Comparison of ENCODE assay signal across 31 cellular contexts in genomic region chr21:30482130-30482529, GRCh38. TPM values are rescaled to one million over a fixed set of nuclear protein-coding genes. Genes with fewer than 3 reads are reported as not detected.
"Had no signal": no experiment of that assay in that cellular context is flagged by ENCODE, and none has a peak within 500 bp of the region (broad histone marks: within the 10 kb centered on the region; RNA-seq: fewer than 3 reads in every experiment).

No MANE protein-coding gene starts in this region.

- H3K27me3 ChIP-seq: gastroesophageal sphincter, hepatocyte, neutrophil, right lobe of liver, testis, tibial nerve, upper lobe of right lung, vagina had no signal

- H3K4me3 Mint-ChIP-seq: endodermal cell; naive thymus-derived CD8-positive, alpha-beta T cell; stimulated activated naive B cell treated with anti-CD40 and anti-IgM and Interleukin-4, amounts not matched to agents 10 μg/mL and 1 μg/mL and 100 μg/mL, for 72 hours; stimulated activated naive CD8-positive, alpha-beta T cell treated with anti-CD3 and anti-CD28 coated beads, Interleukin-15, amount 100 ng/mL, for 72 hours had no signal

- H3K4me1 ChIP-seq: gastroesophageal sphincter, right lobe of liver, testis, tibial nerve, upper lobe of right lung, vagina had no signal

- H3K9me3 ChIP-seq: neutrophil, right lobe of liver, testis, upper lobe of right lung, vagina had no signal

- H3K27ac ChIP-seq: coronary artery, gastroesophageal sphincter, hepatocyte, neutrophil, right lobe of liver, skin epidermis, testis, tibial nerve, upper lobe of right lung, vagina had no signal

- H3K27ac Mint-ChIP-seq: endodermal cell; naive thymus-derived CD8-positive, alpha-beta T cell; stimulated activated naive B cell treated with anti-CD40 and anti-IgM and Interleukin-4, amounts not matched to agents 10 μg/mL and 1 μg/mL and 100 μg/mL, for 72 hours; stimulated activated naive CD8-positive, alpha-beta T cell treated with anti-CD3 and anti-CD28 coated beads, Interleukin-15, amount 100 ng/mL, for 72 hours had no signal

- H3K4me1 Mint-ChIP-seq: endodermal cell; naive thymus-derived CD8-positive, alpha-beta T cell; stimulated activated naive B cell treated with anti-CD40 and anti-IgM and Interleukin-4, amounts not matched to agents 10 μg/mL and 1 μg/mL and 100 μg/mL, for 72 hours; stimulated activated naive CD8-positive, alpha-beta T cell treated with anti-CD3 and anti-CD28 coated beads, Interleukin-15, amount 100 ng/mL, for 72 hours had no signal

- H3K4me3 ChIP-seq: coronary artery, gastroesophageal sphincter, hepatocyte, mucosa of descending colon, right lobe of liver, skin epidermis, testis, tibial nerve, upper lobe of right lung, vagina had no signal

- ATAC-seq: esophagus mucosa; gastroesophageal sphincter; left colon; mucosa of descending colon; naive thymus-derived CD8-positive, alpha-beta T cell; right lobe of liver; stimulated activated naive B cell treated with anti-CD40 and anti-IgM and Interleukin-4, amounts not matched to agents 10 μg/mL and 1 μg/mL and 100 μg/mL, for 72 hours; stimulated activated naive CD8-positive, alpha-beta T cell treated with anti-CD3 and anti-CD28 coated beads, Interleukin-15, amount 100 ng/mL, for 72 hours; upper lobe of right lung had no signal

- H3K27me3 Mint-ChIP-seq: naive thymus-derived CD8-positive, alpha-beta T cell; stimulated activated naive B cell treated with anti-CD40 and anti-IgM and Interleukin-4, amounts not matched to agents 10 μg/mL and 1 μg/mL and 100 μg/mL, for 72 hours; stimulated activated naive CD8-positive, alpha-beta T cell treated with anti-CD3 and anti-CD28 coated beads, Interleukin-15, amount 100 ng/mL, for 72 hours had no signal

- DNase-seq: effector CD4-positive, alpha-beta T cell; endodermal cell; glutamatergic neuron; kidney; left colon; mucosa of descending colon; naive thymus-derived CD8-positive, alpha-beta T cell; posterior cingulate gyrus; right lobe of liver; stimulated activated CD4-positive, alpha-beta T cell treated with anti-CD3 and anti-CD28 coated beads, Interleukin-2, amount 100 ng/mL, for 24 hours; stimulated activated CD4-positive, alpha-beta T cell treated with anti-CD3 and anti-CD28 coated beads, Interleukin-4, amount 100 ng/mL, for 4 hours; stimulated activated naive B cell treated with anti-CD40 and anti-IgM and Interleukin-4, amounts not matched to agents 10 μg/mL and 1 μg/mL and 100 μg/mL, for 72 hours; stimulated activated naive CD8-positive, alpha-beta T cell treated with anti-CD3 and anti-CD28 coated beads, Interleukin-15, amount 100 ng/mL, for 72 hours; testis; upper lobe of right lung had no signal

- H3K36me3 Mint-ChIP-seq: naive thymus-derived CD8-positive, alpha-beta T cell; stimulated activated naive B cell treated with anti-CD40 and anti-IgM and Interleukin-4, amounts not matched to agents 10 μg/mL and 1 μg/mL and 100 μg/mL, for 72 hours had no signal

- H3K36me3 ChIP-seq: gastroesophageal sphincter, neutrophil, right lobe of liver, tibial nerve, upper lobe of right lung, vagina had no signal

RNA-seq across cellular contexts. Expression of gene KRTAP19-1, which starts 2.0 kb away (rescaled TPM):
- total RNA-seq: chondrocyte; dermis microvascular lymphatic vessel endothelial cell; endodermal cell; endothelial cell of umbilical vein; esophagus mucosa; fibroblast of lung; gastroesophageal sphincter; hepatocyte; kidney; left colon; mucosa of descending colon; naive thymus-derived CD8-positive, alpha-beta T cell; osteoblast; right lobe of liver; subcutaneous adipose tissue; testis; tibial nerve; upper lobe of right lung; vagina had no signal
- polyA plus RNA-seq: endothelial cell of umbilical vein; fibroblast of lung; hepatocyte; naive thymus-derived CD8-positive, alpha-beta T cell; neural cell had no signal

RNA-seq across cellular contexts. Expression of gene KRTAP19-2, which starts 5.1 kb away (rescaled TPM):
- total RNA-seq: chondrocyte; dermis microvascular lymphatic vessel endothelial cell; endodermal cell; endothelial cell of umbilical vein; esophagus mucosa; fibroblast of lung; gastroesophageal sphincter; hepatocyte; kidney; left colon; mucosa of descending colon; naive thymus-derived CD8-positive, alpha-beta T cell; osteoblast; right lobe of liver; subcutaneous adipose tissue; testis; tibial nerve; upper lobe of right lung; vagina had no signal
- polyA plus RNA-seq: endothelial cell of umbilical vein; fibroblast of lung; hepatocyte; naive thymus-derived CD8-positive, alpha-beta T cell; neural cell had no signal

RNA-seq across cellular contexts. Expression of gene KRTAP19-3, which starts 9.7 kb away (rescaled TPM):
- total RNA-seq: chondrocyte; dermis microvascular lymphatic vessel endothelial cell; endodermal cell; endothelial cell of umbilical vein; esophagus mucosa; fibroblast of lung; hepatocyte; kidney; left colon; mucosa of descending colon; naive thymus-derived CD8-positive, alpha-beta T cell; osteoblast; right lobe of liver; subcutaneous adipose tissue; testis; tibial nerve; upper lobe of right lung; vagina had no signal
- polyA plus RNA-seq: endothelial cell of umbilical vein; fibroblast of lung; hepatocyte; naive thymus-derived CD8-positive, alpha-beta T cell; neural cell had no signal

RNA-seq across cellular contexts. Expression of gene KRTAP19-4, which starts 14.8 kb away (rescaled TPM):
- total RNA-seq: chondrocyte; dermis microvascular lymphatic vessel endothelial cell; endodermal cell; endothelial cell of umbilical vein; esophagus mucosa; fibroblast of lung; gastroesophageal sphincter; hepatocyte; kidney; left colon; lower leg skin; mucosa of descending colon; naive thymus-derived CD8-positive, alpha-beta T cell; osteoblast; right lobe of liver; subcutaneous adipose tissue; testis; tibial nerve; upper lobe of right lung; vagina had no signal
- polyA plus RNA-seq: endothelial cell of umbilical vein; fibroblast of lung; hepatocyte; naive thymus-derived CD8-positive, alpha-beta T cell; neural cell had no signal

RNA-seq across cellular contexts. Expression of gene KRTAP19-5, which starts 19.8 kb away (rescaled TPM):
- total RNA-seq: chondrocyte; dermis microvascular lymphatic vessel endothelial cell; endodermal cell; endothelial cell of umbilical vein; esophagus mucosa; fibroblast of lung; gastroesophageal sphincter; hepatocyte; kidney; left colon; mucosa of descending colon; naive thymus-derived CD8-positive, alpha-beta T cell; osteoblast; right lobe of liver; subcutaneous adipose tissue; testis; tibial nerve; upper lobe of right lung; vagina had no signal
- polyA plus RNA-seq: endothelial cell of umbilical vein; fibroblast of lung; hepatocyte; naive thymus-derived CD8-positive, alpha-beta T cell; neural cell had no signal
